ENCODE assay signal across 36 cellular contexts in genomic region chr13:60623131-60623530, GRCh38.
"Had no signal": no experiment of that assay in that cellular context is flagged by ENCODE, and none has a peak within 500 bp of the region (broad histone marks: within the 10 kb centered on the region; RNA-seq: fewer than 3 reads in every experiment).

No MANE protein-coding gene starts in this region.

- DNase-seq: activated CD4-positive, alpha-beta memory T cell treated with anti-CD3 and anti-CD28 coated beads, Interleukin-2, amount 10 ng/mL, durations not matched to agents 7 days and 5 days; activated CD4-positive, alpha-beta T cell treated with anti-CD3 and anti-CD28 coated beads for 1 hour; activated CD4-positive, alpha-beta T cell treated with anti-CD3 and anti-CD28 coated beads for 36 hours; activated CD4-positive, alpha-beta T cell treated with anti-CD3 and anti-CD28 coated beads, Interleukin-2, amount 10 ng/mL, durations not matched to agents 7 days and 5 days; activated CD4-positive, alpha-beta T cell treated with anti-CD3 and anti-CD28 coated beads, Interleukin-2, amount 50 U/mL, for 48 hours; activated CD4-positive, CD25-positive, alpha-beta regulatory T cell; activated CD8-positive, alpha-beta memory T cell treated with anti-CD3 and anti-CD28 coated beads for 24 hours; activated CD8-positive, alpha-beta memory T cell treated with anti-CD3 and anti-CD28 coated beads, Interleukin-2, amount 10 ng/mL, durations not matched to agents 7 days and 5 days; activated CD8-positive, alpha-beta memory T cell treated with anti-CD3 and anti-CD28 coated beads, Interleukin-2, amount 50 U/mL, for 48 hours; activated CD8-positive, alpha-beta T cell treated with anti-CD3 and anti-CD28 coated beads, Interleukin-2, amount 10 ng/mL, durations not matched to agents 7 days and 5 days; activated effector memory CD4-positive, alpha-beta T cell treated with Interleukin-2 at 50 U/mL for 16 hours; activated gamma-delta T cell; activated naive CD4-positive, alpha-beta T cell treated with anti-CD3 and anti-CD28 coated beads, Interleukin-2, amount 10 ng/mL, durations not matched to agents 7 days and 5 days; activated naive CD4-positive, alpha-beta T cell treated with Interleukin-2 at 50 U/mL for 16 hours; activated naive CD8-positive, alpha-beta T cell treated with anti-CD3 and anti-CD28 coated beads, Interleukin-2, amount 10 ng/mL, durations not matched to agents 7 days and 5 days; activated naive CD8-positive, alpha-beta T cell treated with anti-CD3 and anti-CD28 coated beads, Interleukin-2, amount 50 U/mL, for 24 hours; activated T-cell treated with anti-CD3 and anti-CD28 coated beads, Interleukin-2, amount 50 U/mL, for 24 hours; activated T-cell treated with anti-CD3 and anti-CD28 coated beads, Interleukin-2, amount 50 U/mL, for 48 hours; amygdala; anterior cingulate cortex; body of pancreas; brain microvascular endothelial cell; central memory CD4-positive, alpha-beta T cell; SW 1271; T-helper 1 cell; T-helper 2 cell; T-helper 9 cell had no signal

- H3K9me3 ChIP-seq: ascending aorta, body of pancreas, breast epithelium had no signal

- H3K4me1 ChIP-seq: ascending aorta, body of pancreas, breast epithelium had no signal

- H3K27ac Mint-ChIP-seq: activated CD4-positive, alpha-beta memory T cell treated with anti-CD3 and anti-CD28 coated beads, Interleukin-2, amount 10 ng/mL, durations not matched to agents 7 days and 5 days; activated CD4-positive, alpha-beta T cell treated with anti-CD3 and anti-CD28 coated beads for 36 hours; activated CD4-positive, alpha-beta T cell treated with anti-CD3 and anti-CD28 coated beads, Interleukin-2, amount 10 ng/mL, durations not matched to agents 7 days and 5 days; activated CD8-positive, alpha-beta memory T cell treated with anti-CD3 and anti-CD28 coated beads, Interleukin-2, amount 10 ng/mL, durations not matched to agents 7 days and 5 days; activated CD8-positive, alpha-beta T cell treated with anti-CD3 and anti-CD28 coated beads, Interleukin-2, amount 10 ng/mL, durations not matched to agents 7 days and 5 days; activated naive CD4-positive, alpha-beta T cell treated with anti-CD3 and anti-CD28 coated beads, Interleukin-2, amount 10 ng/mL, durations not matched to agents 7 days and 5 days; activated naive CD4-positive, alpha-beta T cell treated with anti-CD3 and anti-CD28 coated beads, Interleukin-2, amount 50 U/mL, for 24 hours; activated naive CD8-positive, alpha-beta T cell; activated naive CD8-positive, alpha-beta T cell treated with anti-CD3 and anti-CD28 coated beads, Interleukin-2, amount 10 ng/mL, durations not matched to agents 7 days and 5 days; activated naive CD8-positive, alpha-beta T cell treated with anti-CD3 and anti-CD28 coated beads, Interleukin-2, amount 50 U/mL, for 24 hours; activated T-cell treated with anti-CD3 and anti-CD28 coated beads, Interleukin-2, amount 50 U/mL, for 24 hours; activated T-helper 2 cell treated with anti-CD3 and anti-CD28 coated beads, Interferon-gamma antibody, Interleukin-2, Interleukin-4, amounts not matched to agents 10 μg/mL and 5 μg/mL and 100 μg/mL, durations not matched to agents 14 hours and 24 hours and 36 hours; T-helper 1 cell treated with Interleukin-12 subunit alpha and Interleukin-12 subunit beta and Interleukin-4 antibody, amounts not matched to agents 30 μg/mL and 1 μg/mL, for 36 hours; T-helper 2 cell treated with Interferon-gamma antibody and Interleukin-4, amounts not matched to agents 5 μg/mL and 100 μg/mL, for 36 hours had no signal

- H3K9me3 Mint-ChIP-seq: activated CD4-positive, alpha-beta memory T cell treated with anti-CD3 and anti-CD28 coated beads, Interleukin-2, amount 10 ng/mL, durations not matched to agents 7 days and 5 days; activated CD4-positive, alpha-beta T cell treated with anti-CD3 and anti-CD28 coated beads, Interleukin-2, amount 10 ng/mL, durations not matched to agents 7 days and 5 days; activated naive CD4-positive, alpha-beta T cell treated with anti-CD3 and anti-CD28 coated beads, Interleukin-2, amount 10 ng/mL, durations not matched to agents 7 days and 5 days; activated naive CD8-positive, alpha-beta T cell treated with anti-CD3 and anti-CD28 coated beads, Interleukin-2, amount 10 ng/mL, durations not matched to agents 7 days and 5 days; activated naive CD8-positive, alpha-beta T cell treated with anti-CD3 and anti-CD28 coated beads, Interleukin-2, amount 50 U/mL, for 24 hours; activated T-cell treated with anti-CD3 and anti-CD28 coated beads, Interleukin-2, amount 50 U/mL, for 24 hours; activated T-helper 2 cell treated with anti-CD3 and anti-CD28 coated beads, Interferon-gamma antibody, Interleukin-2, Interleukin-4, amounts not matched to agents 10 μg/mL and 5 μg/mL and 100 μg/mL, durations not matched to agents 14 hours and 24 hours and 36 hours; T-helper 1 cell treated with Interleukin-12 subunit alpha and Interleukin-12 subunit beta and Interleukin-4 antibody, amounts not matched to agents 30 μg/mL and 1 μg/mL, for 36 hours; T-helper 2 cell treated with Interferon-gamma antibody and Interleukin-4, amounts not matched to agents 5 μg/mL and 100 μg/mL, for 36 hours had no signal

- H3K4me3 ChIP-seq: ascending aorta, body of pancreas, breast epithelium had no signal

- H3K36me3 ChIP-seq: ascending aorta, brain microvascular endothelial cell, breast epithelium had no signal

- H3K4me3 Mint-ChIP-seq: activated CD4-positive, alpha-beta memory T cell treated with anti-CD3 and anti-CD28 coated beads, Interleukin-2, amount 10 ng/mL, durations not matched to agents 7 days and 5 days; activated CD4-positive, alpha-beta T cell treated with anti-CD3 and anti-CD28 coated beads for 36 hours; activated CD4-positive, alpha-beta T cell treated with anti-CD3 and anti-CD28 coated beads, Interleukin-2, amount 10 ng/mL, durations not matched to agents 7 days and 5 days; activated CD8-positive, alpha-beta memory T cell treated with anti-CD3 and anti-CD28 coated beads, Interleukin-2, amount 10 ng/mL, durations not matched to agents 7 days and 5 days; activated CD8-positive, alpha-beta T cell treated with anti-CD3 and anti-CD28 coated beads, Interleukin-2, amount 10 ng/mL, durations not matched to agents 7 days and 5 days; activated naive CD4-positive, alpha-beta T cell treated with anti-CD3 and anti-CD28 coated beads, Interleukin-2, amount 10 ng/mL, durations not matched to agents 7 days and 5 days; activated naive CD4-positive, alpha-beta T cell treated with anti-CD3 and anti-CD28 coated beads, Interleukin-2, amount 50 U/mL, for 24 hours; activated naive CD8-positive, alpha-beta T cell; activated naive CD8-positive, alpha-beta T cell treated with anti-CD3 and anti-CD28 coated beads, Interleukin-2, amount 10 ng/mL, durations not matched to agents 7 days and 5 days; activated naive CD8-positive, alpha-beta T cell treated with anti-CD3 and anti-CD28 coated beads, Interleukin-2, amount 50 U/mL, for 24 hours; activated T-cell treated with anti-CD3 and anti-CD28 coated beads, Interleukin-2, amount 50 U/mL, for 24 hours; T-helper 1 cell treated with Interleukin-12 subunit alpha and Interleukin-12 subunit beta and Interleukin-4 antibody, amounts not matched to agents 30 μg/mL and 1 μg/mL, for 36 hours; T-helper 2 cell treated with Interferon-gamma antibody and Interleukin-4, amounts not matched to agents 5 μg/mL and 100 μg/mL, for 36 hours had no signal

- H3K27me3 Mint-ChIP-seq: activated CD4-positive, alpha-beta T cell treated with anti-CD3 and anti-CD28 coated beads, Interleukin-2, amount 10 ng/mL, durations not matched to agents 7 days and 5 days; activated naive CD4-positive, alpha-beta T cell treated with anti-CD3 and anti-CD28 coated beads, Interleukin-2, amount 10 ng/mL, durations not matched to agents 7 days and 5 days; activated naive CD8-positive, alpha-beta T cell treated with anti-CD3 and anti-CD28 coated beads, Interleukin-2, amount 50 U/mL, for 24 hours had no signal

- H3K4me1 Mint-ChIP-seq: activated CD4-positive, alpha-beta memory T cell treated with anti-CD3 and anti-CD28 coated beads, Interleukin-2, amount 10 ng/mL, durations not matched to agents 7 days and 5 days; activated CD4-positive, alpha-beta T cell treated with anti-CD3 and anti-CD28 coated beads for 36 hours; activated CD4-positive, alpha-beta T cell treated with anti-CD3 and anti-CD28 coated beads, Interleukin-2, amount 10 ng/mL, durations not matched to agents 7 days and 5 days; activated CD8-positive, alpha-beta memory T cell treated with anti-CD3 and anti-CD28 coated beads, Interleukin-2, amount 10 ng/mL, durations not matched to agents 7 days and 5 days; activated naive CD4-positive, alpha-beta T cell treated with anti-CD3 and anti-CD28 coated beads, Interleukin-2, amount 10 ng/mL, durations not matched to agents 7 days and 5 days; activated naive CD4-positive, alpha-beta T cell treated with anti-CD3 and anti-CD28 coated beads, Interleukin-2, amount 50 U/mL, for 24 hours; activated naive CD8-positive, alpha-beta T cell treated with anti-CD3 and anti-CD28 coated beads, Interleukin-2, amount 10 ng/mL, durations not matched to agents 7 days and 5 days; activated naive CD8-positive, alpha-beta T cell treated with anti-CD3 and anti-CD28 coated beads, Interleukin-2, amount 50 U/mL, for 24 hours had no signal

- H3K36me3 Mint-ChIP-seq: activated CD8-positive, alpha-beta memory T cell treated with anti-CD3 and anti-CD28 coated beads, Interleukin-2, amount 10 ng/mL, durations not matched to agents 7 days and 5 days; activated naive CD4-positive, alpha-beta T cell treated with anti-CD3 and anti-CD28 coated beads, Interleukin-2, amount 10 ng/mL, durations not matched to agents 7 days and 5 days; activated naive CD4-positive, alpha-beta T cell treated with anti-CD3 and anti-CD28 coated beads, Interleukin-2, amount 50 U/mL, for 24 hours; activated naive CD8-positive, alpha-beta T cell; activated naive CD8-positive, alpha-beta T cell treated with anti-CD3 and anti-CD28 coated beads, Interleukin-2, amount 10 ng/mL, durations not matched to agents 7 days and 5 days had no signal

- H3K27ac ChIP-seq: ascending aorta, body of pancreas, brain microvascular endothelial cell, breast epithelium, VCaP had no signal

- FAIRE-seq: TTC549 had no signal
